1 cellular context compared by ENCODE assay signal in the genomic region with DNA sequence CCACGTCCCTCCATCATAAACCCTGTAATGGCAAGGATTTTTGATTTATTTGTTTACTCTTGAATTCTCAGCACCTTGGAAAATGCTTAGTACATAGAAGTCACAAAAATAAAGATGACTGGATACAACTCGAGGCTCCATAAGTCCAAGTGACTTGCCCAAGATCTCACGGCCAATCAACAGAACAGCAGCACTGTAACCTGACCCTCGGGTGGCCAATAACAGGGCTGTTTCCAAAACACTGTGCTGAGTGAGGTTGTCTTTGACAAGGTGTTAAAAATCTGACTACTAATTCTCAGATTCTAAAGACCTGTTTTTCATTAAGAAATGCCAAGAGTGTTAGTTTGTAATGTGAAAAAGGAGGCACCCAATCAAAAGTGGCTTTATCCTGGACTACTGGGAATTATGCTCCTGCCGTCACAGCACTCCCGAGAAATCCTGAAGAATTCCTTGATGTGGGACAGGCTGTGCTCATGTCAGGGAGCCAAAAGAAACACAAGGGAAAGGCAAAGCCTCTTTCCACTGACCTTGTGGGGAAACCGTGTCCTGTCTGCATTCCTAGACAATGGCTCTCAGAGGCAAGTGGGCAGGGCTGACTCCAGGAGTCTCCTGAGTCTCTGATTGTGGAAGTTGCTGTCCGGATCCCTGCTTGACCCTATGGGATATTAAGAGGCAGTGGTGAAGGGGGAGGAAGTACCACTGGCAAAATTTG.
TF ChIP-seq lines count a peak whose summit lies in the region.

No MANE protein-coding gene starts in this region.

TF ChIP-seq in endothelial cell of umbilical vein, 7 proteins besides CTCF, POLR2A, EP300 and RAD21 (continued from another document):
- TF ChIP-seq GATA2 (IDR thresholded peaks at IDR 0.05; ENCODE audit: insufficient read depth, insufficient read length, low read depth, low read length) (peak; percentile 42), JUN (IDR thresholded peaks at IDR 0.05; ENCODE audit: borderline replicate concordance, insufficient read depth, insufficient read length, low read depth) (no peak)
